In genomic region chr12:56963557-56963956, GRCh38 we compare ENCODE assay signal across 13 cellular contexts. TPM values are rescaled to one million over a fixed set of nuclear protein-coding genes. Genes with fewer than 3 reads are reported as not detected.
"Had no signal": no experiment of that assay in that cellular context is flagged by ENCODE, and none has a peak within 500 bp of the region (broad histone marks: within the 10 kb centered on the region; RNA-seq: fewer than 3 reads in every experiment).

No MANE protein-coding gene starts in this region.

RNA-seq across cellular contexts. Expression of gene SDR9C7, which starts 29.3 kb away (rescaled TPM):
- total RNA-seq: stomach, subcutaneous adipose tissue, thyroid gland, tibial nerve, transverse colon, upper lobe of left lung, upper lobe of right lung, ureter, urinary bladder had no signal

RNA-seq across cellular contexts. Expression of gene TAC3, which starts 52.8 kb away (rescaled TPM):
- total RNA-seq: subcutaneous adipose tissue, suprapubic skin, thoracic aorta, thyroid gland, tibial nerve, upper lobe of left lung, upper lobe of right lung, ureter, uterus, vagina had no signal
